18 cellular contexts compared by ENCODE assay signal in genomic region chr1:207845109-207845508, GRCh38.
DNase-seq lines count a peak whose midpoint lies in the region; ATAC-seq and TF ChIP-seq lines count a peak whose summit lies in the region.
"Had no signal": no experiment of that assay in that cellular context is flagged by ENCODE, and none has a peak within 500 bp of the region (broad histone marks: within the 10 kb centered on the region; RNA-seq: fewer than 3 reads in every experiment).

No MANE protein-coding gene starts in this region.

- H3K27me3 ChIP-seq in esophagus squamous epithelium (no peaks in the 10 kb centered on the region), neural progenitor cell (no peaks in the 10 kb centered on the region)

- DNase-seq in natural killer cell (no peak), esophagus squamous epithelium (lab: John Stamatoyannopoulos, UW) (no peak), neural progenitor cell (ENCODE audit: low spot score) (no peak), AML-193 (lab: John Stamatoyannopoulos, UW) (no peak), SKM-1 treated with dmso at 0.1 percent for 144 hours (lab: John Stamatoyannopoulos, UW; ENCODE audit: unreplicated experiment) (no peak), GM10266 (ENCODE audit: extremely low spot score) (no peak)
- no peak for DNase-seq in natural killer cell treated with Interleukin-12 subunit alpha and Interleukin-12 subunit beta and Interleukin-15 and Interleukin-18, amount 100 ng/mL, for 72 hours (ENCODE audit: low spot score)
- DNase-seq: cerebellar nuclear complex; DMS53; left cardiac atrium; NCI-H1930; NCI-H524 treated with DMSO at 0.1 percent for 48 hours; PC-3; stimulated activated CD4-positive, alpha-beta T cell treated with anti-CD3 and anti-CD28 coated beads, Interleukin-2, amount 100 ng/mL, for 48 hours had no signal

- no peaks in the 10 kb centered on the region for H3K79me2 ChIP-seq in neural progenitor cell (ENCODE audit: low read depth)

- TF ChIP-seq CTCF in natural killer cell (IDR thresholded peaks at IDR 0.05): no peak
- TF ChIP-seq CTCF in esophagus squamous epithelium (IDR thresholded peaks at IDR 0.05): no peak
- TF ChIP-seq CTCF in neural progenitor cell (IDR thresholded peaks at IDR 0.05): no peak
- TF ChIP-seq CTCF in GM10266 (IDR thresholded peaks at IDR 0.05; ENCODE audit: control insufficient read depth, insufficient read depth, low read depth, missing control alignments): no peak

- 39% methylated on average over 5 of the region's 6 CpGs; no CpG with 5 or more reads in 1 of the 2 donors for WGBS in esophagus squamous epithelium, 2 donors

- H3K27me3 Mint-ChIP-seq in natural killer cell (ENCODE audit: low read depth in 2 of 2) (no peaks in the 10 kb centered on the region), neural progenitor cell (ENCODE audit: insufficient read depth, low read depth) (no peaks in the 10 kb centered on the region)
- H3K27me3 Mint-ChIP-seq in natural killer cell treated with Interleukin-12 subunit alpha and Interleukin-12 subunit beta and Interleukin-15 and Interleukin-18, amount 100 ng/mL, for 72 hours: no peaks in the 10 kb centered on the region
- H3K27me3 Mint-ChIP-seq: type B pancreatic cell had no signal

- TF ChIP-seq POLR2A in esophagus squamous epithelium (IDR thresholded peaks at IDR 0.05): no peak

- H3K4me1 Mint-ChIP-seq in natural killer cell (peaks cover 69 to 70% of the 10 kb centered on the region in 2 donors), neural progenitor cell (peaks cover 12% of the 10 kb centered on the region)
- H3K4me1 Mint-ChIP-seq in natural killer cell treated with Interleukin-12 subunit alpha and Interleukin-12 subunit beta and Interleukin-15 and Interleukin-18, amount 100 ng/mL, for 72 hours (ENCODE audit: low read depth in 2 of 2): peaks cover 49 to 53% of the 10 kb centered on the region in 2 donors

- intact Hi-C loops in natural killer cell (cut with micrococcal nuclease): no loop called here
- intact Hi-C loops in esophagus squamous epithelium (cut with DNase I): no loop called here

- no peak overlapping the region for H3K4me3 ChIP-seq in esophagus squamous epithelium
- no peak overlapping the region for H3K4me3 ChIP-seq in neural progenitor cell

- no peak overlapping the region for H2AFZ ChIP-seq in neural progenitor cell (replicated peaks)

- no peaks in the 10 kb centered on the region for H3F3A ChIP-seq in neural progenitor cell (ENCODE audit: low read depth)

- H3K9me3 Mint-ChIP-seq in natural killer cell (no peaks in the 10 kb centered on the region), neural progenitor cell (no peaks in the 10 kb centered on the region)
- no peaks in the 10 kb centered on the region for H3K9me3 Mint-ChIP-seq in natural killer cell treated with Interleukin-12 subunit alpha and Interleukin-12 subunit beta and Interleukin-15 and Interleukin-18, amount 100 ng/mL, for 72 hours
- H3K9me3 Mint-ChIP-seq: type B pancreatic cell had no signal

- H3K4me1 ChIP-seq in esophagus squamous epithelium (peaks cover 53 to 97% (median 54%) of the 10 kb centered on the region in 3 donors), neural progenitor cell (peaks cover 7% of the 10 kb centered on the region)

- ATAC-seq in natural killer cell: no peak
- ATAC-seq in natural killer cell treated with Interleukin-12 subunit alpha and Interleukin-12 subunit beta and Interleukin-15 and Interleukin-18, amount 100 ng/mL, for 72 hours: no peak
- no peak for ATAC-seq in GM19351 (IDR thresholded peaks at IDR 0.05; ENCODE audit: unreplicated experiment)
- ATAC-seq: PC-3 had no signal

- no peaks in the 10 kb centered on the region for H3K9me3 ChIP-seq in esophagus squamous epithelium
- no peaks in the 10 kb centered on the region for H3K9me3 ChIP-seq in neural progenitor cell (ENCODE audit: low read depth)

- peak overlapping the region; percentile 17 to 70 for H3K27ac Mint-ChIP-seq in natural killer cell
- peak overlapping the region in 1 of 2 donors; percentile 14 for H3K27ac Mint-ChIP-seq in natural killer cell treated with Interleukin-12 subunit alpha and Interleukin-12 subunit beta and Interleukin-15 and Interleukin-18, amount 100 ng/mL, for 72 hours
- H3K27ac Mint-ChIP-seq in neural progenitor cell: peak overlapping the region; percentile 36
- H3K27ac Mint-ChIP-seq: type B pancreatic cell had no signal

- no peaks in the 10 kb centered on the region for H4K20me1 ChIP-seq in neural progenitor cell (ENCODE audit: low read depth)

- H3K27ac ChIP-seq in esophagus squamous epithelium (peak overlapping the region; percentile 25 to 86 (median 65)), neural progenitor cell (no peak overlapping the region)
- H3K27ac ChIP-seq: epithelial cell of prostate, VCaP had no signal

- H3K9ac ChIP-seq in neural progenitor cell: no peak overlapping the region

- H3K4me2 ChIP-seq in neural progenitor cell: no peak overlapping the region

- H3K36me3 ChIP-seq in esophagus squamous epithelium: peaks cover 0 to 9% (median 0%) of the 10 kb centered on the region in 3 donors
- no peaks in the 10 kb centered on the region for H3K36me3 ChIP-seq in neural progenitor cell

- H3K4me3 Mint-ChIP-seq in natural killer cell (no peak overlapping the region), neural progenitor cell (no peak overlapping the region)
- H3K4me3 Mint-ChIP-seq in natural killer cell treated with Interleukin-12 subunit alpha and Interleukin-12 subunit beta and Interleukin-15 and Interleukin-18, amount 100 ng/mL, for 72 hours: no peak overlapping the region
- H3K4me3 Mint-ChIP-seq: type B pancreatic cell had no signal

- H3K36me3 Mint-ChIP-seq in natural killer cell (no peaks in the 10 kb centered on the region), neural progenitor cell (no peaks in the 10 kb centered on the region)
- H3K36me3 Mint-ChIP-seq in natural killer cell treated with Interleukin-12 subunit alpha and Interleukin-12 subunit beta and Interleukin-15 and Interleukin-18, amount 100 ng/mL, for 72 hours: no peaks in the 10 kb centered on the region
- H3K36me3 Mint-ChIP-seq: type B pancreatic cell had no signal
